8 cellular contexts compared by ENCODE assay signal in the genomic region with DNA sequence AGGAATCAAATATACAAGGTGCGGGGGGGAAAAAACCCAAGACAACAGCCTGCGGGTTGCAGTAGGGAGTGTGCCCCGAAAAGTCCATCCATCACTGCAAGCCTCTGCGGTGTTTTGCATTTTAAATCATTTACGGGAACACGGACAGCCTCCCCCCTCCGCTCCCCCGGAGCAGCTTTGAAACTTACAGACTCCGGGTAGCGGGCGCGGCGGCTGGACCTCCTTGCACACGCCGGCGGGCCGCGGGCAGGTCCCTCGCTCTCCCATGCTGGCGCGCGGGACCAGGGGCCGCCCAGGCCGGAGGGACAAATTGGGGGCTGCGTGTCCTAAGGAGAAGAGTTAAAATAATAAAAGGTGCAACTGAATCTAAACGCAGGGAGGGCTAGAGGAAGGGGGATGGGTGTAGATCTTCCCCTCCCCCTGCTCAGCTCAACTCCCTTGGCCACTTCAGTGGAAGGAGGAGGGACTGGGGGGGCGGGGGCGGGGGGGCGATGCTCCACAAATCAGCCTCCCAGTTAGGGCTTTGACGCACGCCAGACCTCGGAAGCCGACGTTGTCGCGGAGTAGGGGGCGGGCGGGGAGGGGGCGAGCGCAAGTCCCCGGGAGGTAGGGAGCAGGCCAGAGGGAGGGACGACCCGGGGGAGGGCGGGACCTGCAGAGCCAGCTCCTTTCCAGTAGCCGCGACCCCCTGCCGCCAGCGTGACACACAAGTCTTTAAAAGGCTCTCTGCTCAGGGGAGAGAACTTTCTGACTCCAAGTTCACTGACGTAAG. TPM values are rescaled to one million over a fixed set of nuclear protein-coding genes. Genes with fewer than 3 reads are reported as not detected.
A peak's percentile ranks its signal among the peaks of the same experiment; 100 is the strongest.
DNase-seq lines count a peak whose midpoint lies in the region; ATAC-seq and TF ChIP-seq lines count a peak whose summit lies in the region.

A gene (minus strand): TSS at position 349 of the 772 bp plus-strand sequence. CDS start 1,090 bp downstream, outside the sequence.

- no peaks in the 10 kb centered on the region for H3K36me3 ChIP-seq in colonic mucosa
- peaks cover 0 to 4% (median 1%) of the 10 kb centered on the region in 4 donors for H3K36me3 ChIP-seq in liver (ENCODE audit: control insufficient read depth in 4 of 4, insufficient read depth in 3 of 4, low read depth in 1 of 4, low read length in 3 of 4)

- no peak for ATAC-seq in HG02970 (IDR thresholded peaks at IDR 0.05; ENCODE audit: low FRiP score, unreplicated experiment)
- no peak for ATAC-seq in GM21447 (IDR thresholded peaks at IDR 0.05; ENCODE audit: unreplicated experiment)

- H3K9me3 ChIP-seq in colonic mucosa: no peaks in the 10 kb centered on the region
- H3K9me3 ChIP-seq in liver (ENCODE audit: control insufficient read depth in 4 of 4, low read length in 3 of 4): no peaks in the 10 kb centered on the region

- intact Hi-C loops in colonic mucosa (cut with DNase I): no loop called here

- in situ Hi-C loops in Caki2 (cut with HindIII; ENCODE audit: low pct_unique_long_range_greater_than_20kb, low sequenced_read_pairs): no loop called here

- H3K27me3 ChIP-seq in colonic mucosa (no peaks in the 10 kb centered on the region), liver (ENCODE audit: control insufficient read depth in 4 of 4, insufficient read depth in 4 of 4, low read length in 3 of 4) (no peaks in the 10 kb centered on the region)

- H3K4me1 ChIP-seq in colonic mucosa (no peaks in the 10 kb centered on the region), liver (ENCODE audit: control insufficient read depth in 4 of 4, insufficient read depth in 4 of 4, low read length in 3 of 4) (peaks cover 2 to 18% (median 6%) of the 10 kb centered on the region in 4 donors)

- H3K27ac ChIP-seq in colonic mucosa (no peak within 1 kb of the TSS), liver (ENCODE audit: low read depth in 1 of 2, low read length in 2 of 2) (peak within 1 kb of the TSS; percentile 98), substantia nigra (ENCODE audit: low read depth, low read length, poor library complexity, severe bottlenecking) (no peak within 1 kb of the TSS)

- TF ChIP-seq RAD21 in liver (IDR thresholded peaks at IDR 0.05): peak in 1 of 2 donors; percentile 12

- peak within 1 kb of the TSS; percentile 38 for H3K4me3 ChIP-seq in colonic mucosa
- peak within 1 kb of the TSS; percentile 73 to 95 (median 79) for H3K4me3 ChIP-seq in liver (ENCODE audit: low read depth in 1 of 3, low read length in 3 of 3)

- DNase-seq in Caki2 (ENCODE audit: low read depth) (peak; percentile 11), NCI-H2227 treated with DMSO at 0.1 percent for 48 hours (lab: John Stamatoyannopoulos, UW) (peak; percentile 4), colonic mucosa (no peak), substantia nigra (lab: John Stamatoyannopoulos, UW) (peak in 42 of 49 donors; percentile 8 to 77 (median 50)), GF-D8 (lab: John Stamatoyannopoulos, UW) (no peak)

- TF ChIP-seq CTCF in colonic mucosa (IDR thresholded peaks at IDR 0.05) (no peak), liver (IDR thresholded peaks at IDR 0.05; ENCODE audit: low read depth, low read length, missing input control) (no peak)

- WGBS in liver: 2% methylated on average over 49 of the region's 49 CpGs

- no peak within 1 kb of the TSS for H3K9ac ChIP-seq in colonic mucosa (ENCODE audit: low read depth in 2 of 2, low read length in 2 of 2)
- H3K9ac ChIP-seq in liver (ENCODE audit: low read depth in 1 of 2, low read length in 2 of 2): peak within 1 kb of the TSS; percentile 77 to 98

TF ChIP-seq in liver, 16 proteins besides CTCF, POLR2A, EP300 and RAD21:
- TF ChIP-seq RXRA (IDR thresholded peaks at IDR 0.05): peak; percentile 44 to 54
- TF ChIP-seq GABPA (IDR thresholded peaks at IDR 0.05 in 1 of 2, conservative IDR thresholded peaks at IDR 0.05 in 1 of 2): no peak
- TF ChIP-seq EGR1 (IDR thresholded peaks at IDR 0.05; ENCODE audit: low read depth in 2 of 2): no peak
- TF ChIP-seq, protein P1, sequence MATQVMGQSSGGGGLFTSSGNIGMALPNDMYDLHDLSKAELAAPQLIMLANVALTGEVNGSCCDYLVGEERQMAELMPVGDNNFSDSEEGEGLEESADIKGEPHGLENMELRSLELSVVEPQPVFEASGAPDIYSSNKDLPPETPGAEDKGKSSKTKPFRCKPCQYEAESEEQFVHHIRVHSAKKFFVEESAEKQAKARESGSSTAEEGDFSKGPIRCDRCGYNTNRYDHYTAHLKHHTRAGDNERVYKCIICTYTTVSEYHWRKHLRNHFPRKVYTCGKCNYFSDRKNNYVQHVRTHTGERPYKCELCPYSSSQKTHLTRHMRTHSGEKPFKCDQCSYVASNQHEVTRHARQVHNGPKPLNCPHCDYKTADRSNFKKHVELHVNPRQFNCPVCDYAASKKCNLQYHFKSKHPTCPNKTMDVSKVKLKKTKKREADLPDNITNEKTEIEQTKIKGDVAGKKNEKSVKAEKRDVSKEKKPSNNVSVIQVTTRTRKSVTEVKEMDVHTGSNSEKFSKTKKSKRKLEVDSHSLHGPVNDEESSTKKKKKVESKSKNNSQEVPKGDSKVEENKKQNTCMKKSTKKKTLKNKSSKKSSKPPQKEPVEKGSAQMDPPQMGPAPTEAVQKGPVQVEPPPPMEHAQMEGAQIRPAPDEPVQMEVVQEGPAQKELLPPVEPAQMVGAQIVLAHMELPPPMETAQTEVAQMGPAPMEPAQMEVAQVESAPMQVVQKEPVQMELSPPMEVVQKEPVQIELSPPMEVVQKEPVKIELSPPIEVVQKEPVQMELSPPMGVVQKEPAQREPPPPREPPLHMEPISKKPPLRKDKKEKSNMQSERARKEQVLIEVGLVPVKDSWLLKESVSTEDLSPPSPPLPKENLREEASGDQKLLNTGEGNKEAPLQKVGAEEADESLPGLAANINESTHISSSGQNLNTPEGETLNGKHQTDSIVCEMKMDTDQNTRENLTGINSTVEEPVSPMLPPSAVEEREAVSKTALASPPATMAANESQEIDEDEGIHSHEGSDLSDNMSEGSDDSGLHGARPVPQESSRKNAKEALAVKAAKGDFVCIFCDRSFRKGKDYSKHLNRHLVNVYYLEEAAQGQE (IDR thresholded peaks at IDR 0.05): peak; percentile 63
- peak; percentile 79 for TF ChIP-seq TAF1 (conservative IDR thresholded peaks at IDR 0.05)
- no peak for TF ChIP-seq NR2F2 (IDR thresholded peaks at IDR 0.05)
- no peak for TF ChIP-seq FOXA1 (IDR thresholded peaks at IDR 0.05)
- TF ChIP-seq, protein P2, sequence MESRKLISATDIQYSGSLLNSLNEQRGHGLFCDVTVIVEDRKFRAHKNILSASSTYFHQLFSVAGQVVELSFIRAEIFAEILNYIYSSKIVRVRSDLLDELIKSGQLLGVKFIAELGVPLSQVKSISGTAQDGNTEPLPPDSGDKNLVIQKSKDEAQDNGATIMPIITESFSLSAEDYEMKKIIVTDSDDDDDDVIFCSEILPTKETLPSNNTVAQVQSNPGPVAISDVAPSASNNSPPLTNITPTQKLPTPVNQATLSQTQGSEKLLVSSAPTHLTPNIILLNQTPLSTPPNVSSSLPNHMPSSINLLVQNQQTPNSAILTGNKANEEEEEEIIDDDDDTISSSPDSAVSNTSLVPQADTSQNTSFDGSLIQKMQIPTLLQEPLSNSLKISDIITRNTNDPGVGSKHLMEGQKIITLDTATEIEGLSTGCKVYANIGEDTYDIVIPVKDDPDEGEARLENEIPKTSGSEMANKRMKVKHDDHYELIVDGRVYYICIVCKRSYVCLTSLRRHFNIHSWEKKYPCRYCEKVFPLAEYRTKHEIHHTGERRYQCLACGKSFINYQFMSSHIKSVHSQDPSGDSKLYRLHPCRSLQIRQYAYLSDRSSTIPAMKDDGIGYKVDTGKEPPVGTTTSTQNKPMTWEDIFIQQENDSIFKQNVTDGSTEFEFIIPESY (IDR thresholded peaks at IDR 0.05): no peak
- peak; percentile 6 for TF ChIP-seq SP1 (IDR thresholded peaks at IDR 0.05)
- TF ChIP-seq JUND (IDR thresholded peaks at IDR 0.05): peak in 1 of 2 donors; percentile 14
- TF ChIP-seq, protein P3, sequence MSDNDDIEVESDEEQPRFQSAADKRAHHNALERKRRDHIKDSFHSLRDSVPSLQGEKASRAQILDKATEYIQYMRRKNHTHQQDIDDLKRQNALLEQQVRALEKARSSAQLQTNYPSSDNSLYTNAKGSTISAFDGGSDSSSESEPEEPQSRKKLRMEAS (IDR thresholded peaks at IDR 0.05): no peak
- TF ChIP-seq FOXA2 (IDR thresholded peaks at IDR 0.05): no peak
- TF ChIP-seq, protein P4, sequence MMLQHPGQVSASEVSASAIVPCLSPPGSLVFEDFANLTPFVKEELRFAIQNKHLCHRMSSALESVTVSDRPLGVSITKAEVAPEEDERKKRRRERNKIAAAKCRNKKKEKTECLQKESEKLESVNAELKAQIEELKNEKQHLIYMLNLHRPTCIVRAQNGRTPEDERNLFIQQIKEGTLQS (IDR thresholded peaks at IDR 0.05): no peak
- no peak for TF ChIP-seq HNF4G (IDR thresholded peaks at IDR 0.05)

RNA-seq across cellular contexts. Expression of the gene that starts here (rescaled TPM):
- total RNA-seq in Caki2 (2014; rRNA removed; shearing (Covaris generic); ENCODE audit: low replicate concordance): 0.64 and 1.4 TPM in 2 replicates
- total RNA-seq in colonic mucosa (1 to 10 TPM in 1 of 2 donors, under 1 TPM in 1; 0.37 to 1.8 TPM), liver (10 to 100 TPM; 10.9 to 44.2 TPM)
- polyA plus RNA-seq in liver: 10 to 100 TPM; 24.2 to 30.3 TPM

Comparison
In these comparisons a context has a peak if more than half of its experiments do, and no peak if none do; other contexts are left out.
1. DNase-seq: peak in Caki2 (single experiment), NCI-H2227 treated with DMSO at 0.1 percent for 48 hours (single experiment) and substantia nigra (42 of 49); none in colonic mucosa (single experiment) and GF-D8 (single experiment).
2. H3K27ac ChIP-seq: peak in liver (2 of 2); none in colonic mucosa (single experiment) and substantia nigra (single experiment).
3. H3K9ac ChIP-seq: peak in liver (2 of 2); none in colonic mucosa (0 of 2).